ENCODE assay signal across 18 cellular contexts in genomic region chr6:72819609-72820008, GRCh38.
DNase-seq lines count a peak whose midpoint lies in the region; ATAC-seq, FAIRE-seq and TF ChIP-seq lines count a peak whose summit lies in the region.
"Had no signal": no experiment of that assay in that cellular context is flagged by ENCODE, and none has a peak within 500 bp of the region (broad histone marks: within the 10 kb centered on the region; RNA-seq: fewer than 3 reads in every experiment).

No MANE protein-coding gene starts in this region.

- H3K79me2 ChIP-seq in K562 (ENCODE audit: control insufficient read depth, insufficient read depth, low read length): no peaks in the 10 kb centered on the region

- H3K27ac ChIP-seq in K562 (ENCODE audit: extremely low read depth, low read depth, low read length): no peak overlapping the region
- peak overlapping the region; percentile 89 for H3K27ac ChIP-seq in psoas muscle
- H3K27ac ChIP-seq in stomach: no peak overlapping the region

- H2AFZ ChIP-seq in K562 (ENCODE audit: low read depth, low read length): no peak overlapping the region

- TF ChIP-seq POLR2A in K562 (conservative IDR thresholded peaks at IDR 0.05) (no peak), stomach (IDR thresholded peaks at IDR 0.05) (no peak)

- CTCF ChIA-PET in K562 (lab: Yijun Ruan, JAX; ENCODE audit: low intra/inter-chr PET ratio): no interaction called here

- ATAC-seq in K562 (peak; percentile 32; the same call in 1 of the 3 replicates), psoas muscle (peak; percentile 94 to 98 (median 97))
- ATAC-seq: GM12878 had no signal

- 12% methylated on average over 2 of the region's 2 CpGs for WGBS in K562 (ENCODE audit: insufficient coverage, low coverage, missing lambda C conversion rate)
- 22 to 38% (median 26%) methylated on average over 2 of the region's 2 CpGs for WGBS in psoas muscle, 3 donors
- 73 to 90% (median 79%) methylated on average over 2 of the region's 2 CpGs for WGBS in stomach, 5 donors

- H3K4me3 ChIP-seq in K562: no peak overlapping the region
- H3K4me3 ChIP-seq in psoas muscle: no peak overlapping the region
- H3K4me3 ChIP-seq in stomach: no peak overlapping the region
- H3K4me3 ChIP-seq: GM12878, smooth muscle cell had no signal

- TF ChIP-seq CTCF in K562 (IDR thresholded peaks at IDR 0.05 in 2 of 3, conservative IDR thresholded peaks at IDR 0.05 in 1 of 3; ENCODE audit: insufficient read depth in 2 of 3, low read depth in 1 of 3, low read length in 3 of 3) (no peak), psoas muscle (IDR thresholded peaks at IDR 0.05) (no peak), stomach (IDR thresholded peaks at IDR 0.05) (no peak)

- POLR2A ChIA-PET in K562 (lab: Yijun Ruan, JAX): no interaction called here

- no peaks in the 10 kb centered on the region for H3K9me3 ChIP-seq in K562 (replicated peaks; ENCODE audit: control insufficient read depth, insufficient read depth, low read depth, low read length)
- no peaks in the 10 kb centered on the region for H3K9me3 ChIP-seq in psoas muscle
- no peaks in the 10 kb centered on the region for H3K9me3 ChIP-seq in stomach

- H3K9me1 ChIP-seq in K562 (ENCODE audit: control insufficient read depth, insufficient read depth, low read length): no peaks in the 10 kb centered on the region

- in situ Hi-C loops in K562 (cut with MboI): no loop called here

- no TSS peak for BruUV-seq in K562 (replicated peaks; lab: Mats Ljungman, UMichigan)

- H3K9ac ChIP-seq in K562 (ENCODE audit: insufficient read depth in 1 of 2, low read depth in 2 of 2, low read length in 2 of 2): no peak overlapping the region

- no peak for TF ChIP-seq RAD21 in K562 (CRISPR knock-in tag; conservative IDR thresholded peaks at IDR 0.05 in 1 of 2, IDR thresholded peaks at IDR 0.05 in 1 of 2)

- TF ChIP-seq EP300 in K562 (IDR thresholded peaks at IDR 0.05; ENCODE audit: low read length) (no peak), stomach (IDR thresholded peaks at IDR 0.05) (no peak)

- intact Hi-C loops in K562 (cut with micrococcal nuclease): no loop called here
- intact Hi-C loops in psoas muscle (cut with DNase I): loop anchor here in 1 of 2 donors (5.0 kb wide), 3 partner anchors 72 to 197 kb away; partner anchors contain the start of gene KCNQ5
- intact Hi-C loops in stomach (cut with DNase I; ENCODE audit: low total_unique reads): no loop called here

- DNase-seq in SIG-M5 treated with dmso at 0.1 percent for 504 hours (lab: John Stamatoyannopoulos, UW; ENCODE audit: unreplicated experiment): peak; percentile 4
- no peak for DNase-seq in SIG-M5 (lab: John Stamatoyannopoulos, UW)
- peak; percentile 25 for DNase-seq in NCI-H510A treated with DMSO at 0.1 percent for 48 hours (lab: John Stamatoyannopoulos, UW)
- DNase-seq in K562 (ENCODE audit: extremely low read depth in 1 of 4, low spot score in 3 of 4): peak in 2 of 4 experiments; percentile 3 to 6
- DNase-seq in psoas muscle: peak; percentile 21 to 74
- no peak for DNase-seq in stomach
- DNase-seq in ecto neural progenitor cell (ENCODE audit: low spot score): no peak
- DNase-seq in NCI-H2196 treated with DMSO at 0.1 percent for 48 hours (lab: John Stamatoyannopoulos, UW; ENCODE audit: unreplicated experiment): no peak
- DNase-seq: activated CD4-positive, alpha-beta T cell treated with anti-CD3 and anti-CD28 coated beads for 48 hours; HCEC 1CT; midbrain; NCI-H1092; nephron progenitor cell; stimulated activated CD4-positive, alpha-beta T cell treated with anti-CD3 and anti-CD28 coated beads, Interleukin-4, amount 100 ng/mL, for 24 hours had no signal

- no peak overlapping the region for H3K4me2 ChIP-seq in K562 (ENCODE audit: insufficient read depth, low read length)
- H3K4me2 ChIP-seq: smooth muscle cell had no signal

- FAIRE-seq in K562 (lab: Jason Lieb, UNC): no peak
- FAIRE-seq: endothelial cell of umbilical vein, G401.6, GM12878 had no signal

- H3K27me3 ChIP-seq in K562 (ENCODE audit: control insufficient read depth in 2 of 2, insufficient read depth in 2 of 2, low read length in 2 of 2): no peaks in the 10 kb centered on the region
- H3K27me3 ChIP-seq in psoas muscle (ENCODE audit: insufficient read depth in 3 of 3, low read length in 2 of 3): no peaks in the 10 kb centered on the region
- H3K27me3 ChIP-seq in stomach: no peaks in the 10 kb centered on the region

- no peaks in the 10 kb centered on the region for H4K20me1 ChIP-seq in K562 (replicated peaks; ENCODE audit: control insufficient read depth, insufficient read depth, low read length)

- no peaks in the 10 kb centered on the region for H3K36me3 ChIP-seq in K562 (ENCODE audit: control insufficient read depth, insufficient read depth, low read length)
- H3K36me3 ChIP-seq in psoas muscle (ENCODE audit: insufficient read depth in 1 of 2, low read depth in 1 of 2): no peaks in the 10 kb centered on the region
- no peaks in the 10 kb centered on the region for H3K36me3 ChIP-seq in stomach

- H3K4me1 ChIP-seq in K562 (replicated peaks in 1 of 2; ENCODE audit: control insufficient read depth in 2 of 2, insufficient read depth in 2 of 2, low read length in 2 of 2) (no peaks in the 10 kb centered on the region), psoas muscle (peaks cover 68% of the 10 kb centered on the region), stomach (no peaks in the 10 kb centered on the region)

TF ChIP-seq in K562, 482 proteins besides CTCF, POLR2A, EP300 and RAD21 (continues in another document):
- TF ChIP-seq MTF1 (CRISPR knock-in tag; IDR thresholded peaks at IDR 0.05; ENCODE audit: borderline replicate concordance): no peak
- no peak for TF ChIP-seq CBX1 (IDR thresholded peaks at IDR 0.05; ENCODE audit: low read depth)
- no peak for TF ChIP-seq ZNF785 (CRISPR knock-in tag; IDR thresholded peaks at IDR 0.05)
- no peak for TF ChIP-seq ZNF232 (CRISPR knock-in tag; IDR thresholded peaks at IDR 0.05)
- TF ChIP-seq EHMT2 (IDR thresholded peaks at IDR 0.05): no peak
- TF ChIP-seq CBFB (CRISPR knock-in tag; IDR thresholded peaks at IDR 0.05): no peak
- no peak for TF ChIP-seq E4F1 (CRISPR knock-in tag; IDR thresholded peaks at IDR 0.05; ENCODE audit: borderline replicate concordance)
- no peak for TF ChIP-seq ZNF609 (CRISPR knock-in tag; IDR thresholded peaks at IDR 0.05; ENCODE audit: borderline replicate concordance)
- no peak for TF ChIP-seq ZBTB12 (CRISPR knock-in tag; IDR thresholded peaks at IDR 0.05)
- TF ChIP-seq ZNF282 (CRISPR knock-in tag; IDR thresholded peaks at IDR 0.05): no peak

Comparison
In these comparisons a context has a peak if more than half of its experiments do, and no peak if none do; other contexts are left out.
1. DNase-seq: peak in SIG-M5 treated with dmso at 0.1 percent for 504 hours (single experiment), NCI-H510A treated with DMSO at 0.1 percent for 48 hours (single experiment) and psoas muscle (2 of 2); none in SIG-M5 (single experiment), stomach (single experiment), ecto neural progenitor cell (single experiment) and NCI-H2196 treated with DMSO at 0.1 percent for 48 hours (single experiment).